ENCODE assay signal across 10 cellular contexts in the genomic region with DNA sequence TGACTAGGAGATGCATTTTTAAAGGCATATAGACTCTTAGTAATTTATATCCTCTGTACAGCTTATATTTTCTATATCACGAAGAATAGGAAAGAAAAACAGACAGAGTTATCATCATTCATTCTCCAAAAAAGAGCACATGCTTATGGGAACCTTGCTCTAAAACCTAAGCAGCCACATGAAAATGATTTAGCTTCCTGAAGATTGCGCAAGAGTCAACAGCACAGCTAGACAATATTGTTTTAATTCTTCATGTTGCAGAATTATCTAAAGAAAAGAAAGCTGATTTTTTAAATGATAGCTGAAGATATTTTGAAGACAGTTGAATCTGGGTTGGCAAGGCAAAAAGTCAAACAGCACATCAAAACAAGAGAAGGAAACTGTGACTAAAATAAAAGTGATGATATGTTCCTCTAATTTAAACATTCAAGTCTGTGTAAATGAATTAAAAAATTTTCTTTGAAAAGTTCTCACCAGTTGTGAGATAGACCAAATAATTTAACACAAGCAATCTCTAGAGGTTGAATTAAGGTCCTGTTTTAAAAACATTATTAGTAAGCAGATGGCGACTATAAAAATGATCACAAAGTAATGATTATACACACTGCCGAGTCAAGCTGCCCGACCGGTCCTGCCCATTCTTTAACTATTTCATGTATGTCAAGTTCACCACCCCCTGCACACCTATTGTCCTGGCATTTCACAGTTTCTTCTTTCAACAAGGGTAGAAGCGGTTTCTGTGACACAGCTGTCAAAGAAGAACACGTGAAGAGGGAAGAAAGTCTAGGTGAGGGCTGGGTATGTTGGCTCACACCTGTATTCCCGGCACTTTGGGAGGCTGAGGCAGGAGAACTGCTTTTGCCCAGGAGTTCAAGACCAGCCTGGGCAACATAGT.
DNase-seq lines count a peak whose midpoint lies in the region; ATAC-seq and FAIRE-seq lines count a peak whose summit lies in the region.
"Had no signal": no experiment of that assay in that cellular context is flagged by ENCODE, and none has a peak within 500 bp of the region (broad histone marks: within the 10 kb centered on the region; RNA-seq: fewer than 3 reads in every experiment).

No MANE protein-coding gene starts in this region.

- POLR2A ChIA-PET in T-cell (lab: Charles Lee): interaction anchor here (0.5 to 1.2 kb wide), 4 partner anchors 15 to 74 kb away, joined by 3 to 6 read pairs (median 4); a partner anchor contains a TSS

- H3K4me1 ChIP-seq in small intestine (ENCODE audit: control insufficient read depth in 2 of 2, insufficient read depth in 1 of 2, low read depth in 1 of 2, low read length in 1 of 2): peaks cover 2 to 13% of the 10 kb centered on the region in 2 donors

- peak overlapping the region; percentile 52 to 81 for H3K27ac Mint-ChIP-seq in T-cell

- ATAC-seq in T-cell (replicated peaks in 1 of 4): peak in 1 of 4 experiments; percentile 40
- peak; percentile 85 for ATAC-seq in esophagus mucosa
- no peak for ATAC-seq in GM19397 (IDR thresholded peaks at IDR 0.05; ENCODE audit: unreplicated experiment)

- DNase-seq in DMS 273 (lab: John Stamatoyannopoulos, UW; ENCODE audit: unreplicated experiment) (peak; percentile 29), DMS 273 treated with DMSO at 0.1 percent for 48 hours (lab: John Stamatoyannopoulos, UW) (no peak), T-cell (no peak), small intestine (peak; percentile 59), DMS153 treated with DMSO at 0.1 percent for 48 hours (lab: John Stamatoyannopoulos, UW; ENCODE audit: unreplicated experiment) (no peak)
- DNase-seq in activated naive CD4-positive, alpha-beta T cell treated with Interleukin-2 at 50 U/mL for 16 hours: no peak

- H3K27ac ChIP-seq in small intestine (ENCODE audit: low read depth in 1 of 2, low read length in 1 of 2): no peak overlapping the region
- H3K27ac ChIP-seq: 22Rv1, neutrophil had no signal

- no peaks in the 10 kb centered on the region for H3K27me3 Mint-ChIP-seq in T-cell

- no peaks in the 10 kb centered on the region for H3K36me3 ChIP-seq in small intestine (ENCODE audit: control insufficient read depth in 2 of 2, insufficient read depth in 2 of 2, low read length in 2 of 2)
- H3K36me3 ChIP-seq: neutrophil had no signal

- H3K4me3 ChIP-seq in small intestine (ENCODE audit: low read depth in 1 of 2, low read length in 2 of 2): no peak overlapping the region

- peak overlapping the region in 2 of 3 donors; percentile 9 to 17 for H3K4me3 Mint-ChIP-seq in T-cell

- CTCF ChIA-PET in T-cell (lab: Charles Lee): interaction anchor here (0.6 to 1.1 kb wide), 6 partner anchors 9 to 194 kb away, joined by 3 to 5 read pairs (median 3); a partner anchor contains a TSS

- H3K9me3 ChIP-seq in small intestine (ENCODE audit: control insufficient read depth, low read depth): no peaks in the 10 kb centered on the region
- H3K9me3 ChIP-seq: neutrophil had no signal

- H3K4me1 Mint-ChIP-seq in T-cell: peaks cover 63 to 76% (median 65%) of the 10 kb centered on the region in 3 donors

- 11 to 46% (median 38%) methylated on average over 9 of the region's 9 CpGs for WGBS in small intestine, 3 donors

- no peaks in the 10 kb centered on the region for H3K9me3 Mint-ChIP-seq in T-cell

- H3K36me3 Mint-ChIP-seq in T-cell: no peaks in the 10 kb centered on the region

- no peak for FAIRE-seq in small intestine (lab: Jason Lieb, UNC)

- H3K27me3 ChIP-seq in small intestine (ENCODE audit: control insufficient read depth in 2 of 2, insufficient read depth in 2 of 2, low read length in 2 of 2): no peaks in the 10 kb centered on the region
- H3K27me3 ChIP-seq: neutrophil had no signal

Comparison
In these comparisons a context has a peak if more than half of its experiments do, and no peak if none do; other contexts are left out.
1. DNase-seq: peak in DMS 273 (single experiment) and small intestine (single experiment); none in DMS 273 treated with DMSO at 0.1 percent for 48 hours (single experiment), T-cell (0 of 34), DMS153 treated with DMSO at 0.1 percent for 48 hours (single experiment) and activated naive CD4-positive, alpha-beta T cell treated with Interleukin-2 at 50 U/mL for 16 hours (single experiment).